In genomic region chr1:210099921-210100320, GRCh38 we compare ENCODE assay signal across 12 cellular contexts.
"Had no signal": no experiment of that assay in that cellular context is flagged by ENCODE, and none has a peak within 500 bp of the region (broad histone marks: within the 10 kb centered on the region; RNA-seq: fewer than 3 reads in every experiment).

No MANE protein-coding gene starts in this region.

- DNase-seq: activated CD4-positive, alpha-beta T cell treated with anti-CD3 and anti-CD28 coated beads, Interleukin-2, amount 10 ng/mL, durations not matched to agents 7 days and 5 days; activated CD8-positive, alpha-beta memory T cell treated with anti-CD3 and anti-CD28 coated beads for 24 hours; activated naive CD4-positive, alpha-beta T cell treated with anti-CD3 and anti-CD28 coated beads for 36 hours; effector memory CD8-positive, alpha-beta T cell; left colon; naive thymus-derived CD8-positive, alpha-beta T cell; right lobe of liver; spleen; stimulated activated CD4-positive, alpha-beta T cell treated with anti-CD3 and anti-CD28 coated beads, Interleukin-1b, Interleukin-23, amount 100 ng/mL, for 48 hours; stimulated activated naive B cell treated with anti-CD40 and anti-IgM and Interleukin-4, amounts not matched to agents 10 μg/mL and 1 μg/mL and 100 μg/mL, for 72 hours; T-helper 17 cell; transverse colon had no signal
